Comparison of ENCODE assay signal across 1 cellular context in genomic region chr6:43724914-43725642, GRCh38.
A peak's percentile ranks its signal among the peaks of the same experiment; 100 is the strongest.
TF ChIP-seq lines count a peak whose summit lies in the region.

No MANE protein-coding gene starts in this region.

TF ChIP-seq in HepG2, 621 proteins besides CTCF, POLR2A, EP300 and RAD21 (continued from another document and continues in another):
- TF ChIP-seq PBX3 (CRISPR knock-in tag; IDR thresholded peaks at IDR 0.05; ENCODE audit: borderline replicate concordance), result no peak
- TF ChIP-seq ZNF335 (CRISPR knock-in tag; IDR thresholded peaks at IDR 0.05), result 0 out of 2 replicates have a peak, but pooled peaks have one; percentile 54
- no peak for TF ChIP-seq ELK4 (CRISPR knock-in tag; IDR thresholded peaks at IDR 0.05; ENCODE audit: borderline replicate concordance)
- TF ChIP-seq ZBED4 (CRISPR knock-in tag; IDR thresholded peaks at IDR 0.05; ENCODE audit: borderline replicate concordance), result no peak; the same call in 1 of the 2 replicates
- no peak for TF ChIP-seq ZKSCAN5 (CRISPR knock-in tag; IDR thresholded peaks at IDR 0.05)
- no peak for TF ChIP-seq TBX3 (IDR thresholded peaks at IDR 0.05; ENCODE audit: borderline replicate concordance)
- TF ChIP-seq RARA (CRISPR knock-in tag; IDR thresholded peaks at IDR 0.05), result peak; percentile 85
- no peak for TF ChIP-seq ZNF597 (CRISPR knock-in tag; IDR thresholded peaks at IDR 0.05)
- peak; percentile 33; the same call in 1 of the 2 replicates for TF ChIP-seq KMT2B (CRISPR knock-in tag; IDR thresholded peaks at IDR 0.05)
- TF ChIP-seq ZNF776 (CRISPR knock-in tag; IDR thresholded peaks at IDR 0.05), result no peak
- peak; percentile 95; the same call in 1 of the 2 replicates for TF ChIP-seq SMAD3 (CRISPR knock-in tag; IDR thresholded peaks at IDR 0.05)
- TF ChIP-seq CREM (IDR thresholded peaks at IDR 0.05), result no peak; the same call in 1 of the 2 replicates
- TF ChIP-seq CREM (CRISPR knock-in tag; IDR thresholded peaks at IDR 0.05), result no peak
- no peak for TF ChIP-seq E2F2 (CRISPR knock-in tag; IDR thresholded peaks at IDR 0.05; ENCODE audit: borderline replicate concordance)
- TF ChIP-seq PCBP2 (optimal IDR thresholded peaks at IDR 0.05; ENCODE audit: low read depth, low read length, poor library complexity, severe bottlenecking), result no peak
- peak; percentile 90 for TF ChIP-seq ARID5B (CRISPR knock-in tag; IDR thresholded peaks at IDR 0.05)
- no peak for TF ChIP-seq ZNF136 (CRISPR knock-in tag; IDR thresholded peaks at IDR 0.05; ENCODE audit: low read depth)
- TF ChIP-seq ZNF790 (CRISPR knock-in tag; IDR thresholded peaks at IDR 0.05; ENCODE audit: borderline replicate concordance), result no peak
- peak; percentile 24; the same call in 1 of the 2 replicates for TF ChIP-seq NFKB2 (CRISPR knock-in tag; IDR thresholded peaks at IDR 0.05; ENCODE audit: borderline replicate concordance)
- no peak for TF ChIP-seq ZBTB2 (CRISPR knock-in tag; IDR thresholded peaks at IDR 0.05; ENCODE audit: low read depth)
- TF ChIP-seq ATM (IDR thresholded peaks at IDR 0.05; ENCODE audit: borderline replicate concordance), result peak; percentile 77; the same call in 1 of the 2 replicates
- no peak for TF ChIP-seq U2AF1 (optimal IDR thresholded peaks at IDR 0.05; ENCODE audit: low read depth, low read length)
- no peak for TF ChIP-seq ZNF20 (CRISPR knock-in tag; IDR thresholded peaks at IDR 0.05)
- no peak for TF ChIP-seq CC2D1A (CRISPR knock-in tag; IDR thresholded peaks at IDR 0.05)
- peak; percentile 60 for TF ChIP-seq HMG20B (CRISPR knock-in tag; conservative IDR thresholded peaks at IDR 0.05)
- TF ChIP-seq SP2 (CRISPR knock-in tag; IDR thresholded peaks at IDR 0.05), result no peak
- peak; percentile 78 for TF ChIP-seq GABPB1 (CRISPR knock-in tag; IDR thresholded peaks at IDR 0.05)
- TF ChIP-seq ZNF83 (CRISPR knock-in tag; IDR thresholded peaks at IDR 0.05; ENCODE audit: borderline replicate concordance), result 0 out of 2 replicates have a peak, but pooled peaks have one; percentile 45
- no peak for TF ChIP-seq REL (CRISPR knock-in tag; conservative IDR thresholded peaks at IDR 0.05)
- no peak for TF ChIP-seq RFX1 (IDR thresholded peaks at IDR 0.05)
- TF ChIP-seq NR2C2 (CRISPR knock-in tag; IDR thresholded peaks at IDR 0.05; ENCODE audit: borderline replicate concordance), result peak; percentile 59; the same call in 1 of the 2 replicates
- peak; percentile 69 for TF ChIP-seq DMAP1 (CRISPR knock-in tag; IDR thresholded peaks at IDR 0.05)
- TF ChIP-seq JUNB (CRISPR knock-in tag; IDR thresholded peaks at IDR 0.05; ENCODE audit: borderline replicate concordance), result no peak
- peak; percentile 76; the same call in 1 of the 2 replicates for TF ChIP-seq RXRB (CRISPR knock-in tag; IDR thresholded peaks at IDR 0.05; ENCODE audit: borderline replicate concordance)
- TF ChIP-seq NCOA5 (CRISPR knock-in tag; IDR thresholded peaks at IDR 0.05), result no peak
- TF ChIP-seq PRPF4 (IDR thresholded peaks at IDR 0.05; ENCODE audit: low read depth, low read length, poor library complexity, severe bottlenecking), result no peak
- no peak for TF ChIP-seq ZBTB26 (CRISPR knock-in tag; IDR thresholded peaks at IDR 0.05; ENCODE audit: borderline replicate concordance)
- TF ChIP-seq ZFP37 (CRISPR knock-in tag; IDR thresholded peaks at IDR 0.05; ENCODE audit: borderline replicate concordance), result 0 out of 2 replicates have a peak, but pooled peaks have one; percentile 42
- TF ChIP-seq HNF4A (CRISPR knock-in tag; IDR thresholded peaks at IDR 0.05), result peak; percentile 65
- no peak for TF ChIP-seq DMTF1 (CRISPR knock-in tag; IDR thresholded peaks at IDR 0.05)
- TF ChIP-seq KLF11 (CRISPR knock-in tag; IDR thresholded peaks at IDR 0.05), result peak; percentile 71; the same call in 1 of the 2 replicates
- TF ChIP-seq ETV5 (CRISPR knock-in tag; IDR thresholded peaks at IDR 0.05; ENCODE audit: borderline replicate concordance), result peak; percentile 48
- no peak for TF ChIP-seq ZNF34 (CRISPR knock-in tag; IDR thresholded peaks at IDR 0.05; ENCODE audit: borderline replicate concordance)
- TF ChIP-seq ZSCAN12 (CRISPR knock-in tag; IDR thresholded peaks at IDR 0.05), result no peak
- peak; percentile 81; the same call in 1 of the 2 replicates for TF ChIP-seq KDM5B (CRISPR knock-in tag; IDR thresholded peaks at IDR 0.05; ENCODE audit: borderline replicate concordance)
- no peak; the same call in 1 of the 2 replicates for TF ChIP-seq IKZF5 (CRISPR knock-in tag; IDR thresholded peaks at IDR 0.05)
